In genomic region chr5:9905661-9906060, GRCh38 we compare ENCODE assay signal across 30 cellular contexts.
"Had no signal": no experiment of that assay in that cellular context is flagged by ENCODE, and none has a peak within 500 bp of the region (broad histone marks: within the 10 kb centered on the region; RNA-seq: fewer than 3 reads in every experiment).

No MANE protein-coding gene starts in this region.

- ATAC-seq: activated CD4-positive, CD25-positive, alpha-beta regulatory T cell treated with anti-CD3 and anti-CD28 coated beads, Interleukin-2, amount 50 U/mL, for 24 hours; activated CD8-positive, alpha-beta T cell treated with anti-CD3 and anti-CD28 coated beads for 36 hours; activated naive CD8-positive, alpha-beta T cell treated with anti-CD3 and anti-CD28 coated beads, Interleukin-2, amount 50 U/mL, for 24 hours; activated T-cell treated with anti-CD3 and anti-CD28 coated beads, Interleukin-2, amount 50 U/mL, for 4 hours; activated T-helper 17 cell treated with anti-CD3 and anti-CD28 coated beads, Interleukin-2, amount 50 U/mL, for 72 hours; foreskin keratinocyte; gastrocnemius medialis; heart left ventricle; T-helper 17 cell had no signal

- H3K9me3 Mint-ChIP-seq: T-helper 2 cell treated with Interferon-gamma antibody and Interleukin-4, amounts not matched to agents 5 μg/mL and 100 μg/mL, for 36 hours had no signal

- H3K36me3 Mint-ChIP-seq: activated naive CD8-positive, alpha-beta T cell treated with anti-CD3 and anti-CD28 coated beads for 36 hours had no signal

- H3K27ac ChIP-seq: adrenal gland, ascending aorta, colonic mucosa, epithelial cell of prostate, foreskin keratinocyte, gastrocnemius medialis, heart left ventricle, WERI-Rb-1 had no signal

- H3K27me3 ChIP-seq: adrenal gland, ascending aorta, colonic mucosa, foreskin keratinocyte, gastrocnemius medialis, heart left ventricle had no signal

- H3K27ac Mint-ChIP-seq: activated B cell treated with CpG ODN at 0.5 μM for 24 hours; activated CD8-positive, alpha-beta T cell treated with anti-CD3 and anti-CD28 coated beads for 36 hours; activated naive CD8-positive, alpha-beta T cell treated with anti-CD3 and anti-CD28 coated beads for 36 hours; activated naive CD8-positive, alpha-beta T cell treated with anti-CD3 and anti-CD28 coated beads, Interleukin-2, amount 50 U/mL, for 24 hours; activated T-helper 17 cell treated with anti-CD3 and anti-CD28 coated beads, Interleukin-2, amount 50 U/mL, for 72 hours; T-helper 17 cell; T-helper 2 cell treated with Interferon-gamma antibody and Interleukin-4, amounts not matched to agents 5 μg/mL and 100 μg/mL, for 36 hours had no signal

- DNase-seq: activated B cell treated with CpG ODN at 0.5 μM for 24 hours; activated CD4-positive, alpha-beta T cell treated with anti-CD3 and anti-CD28 coated beads for 48 hours; activated CD4-positive, alpha-beta T cell treated with anti-CD3 and anti-CD28 coated beads, Interleukin-2, amount 50 U/mL, for 1 hour; activated CD4-positive, alpha-beta T cell treated with anti-CD3 and anti-CD28 coated beads, Interleukin-2, amount 50 U/mL, for 48 hours; activated CD8-positive, alpha-beta memory T cell treated with anti-CD3 and anti-CD28 coated beads for 24 hours; activated CD8-positive, alpha-beta T cell treated with anti-CD3 and anti-CD28 coated beads for 36 hours; activated effector memory CD4-positive, alpha-beta T cell treated with Interleukin-2 at 50 U/mL for 16 hours; activated gamma-delta T cell treated with Interleukin-2 at 50 U/mL for 16 hours; activated naive CD4-positive, alpha-beta T cell treated with anti-CD3 and anti-CD28 coated beads, Interleukin-2, amount 50 U/mL, for 16 hours; activated naive CD4-positive, alpha-beta T cell treated with Interleukin-2 at 50 U/mL for 16 hours; activated naive CD8-positive, alpha-beta T cell treated with anti-CD3 and anti-CD28 coated beads for 36 hours; activated naive CD8-positive, alpha-beta T cell treated with anti-CD3 and anti-CD28 coated beads, Interleukin-2, amount 50 U/mL, for 24 hours; activated T-cell treated with anti-CD3 and anti-CD28 coated beads, Interleukin-2, amount 50 U/mL, for 4 hours; adrenal gland; caudate nucleus; colonic mucosa; effector CD8-positive, alpha-beta T cell; foreskin keratinocyte; gastrocnemius medialis; glutamatergic neuron; heart left ventricle; T-helper 1 cell; T-helper 17 cell; T1000; WERI-Rb-1 had no signal

- H3K4me3 ChIP-seq: adrenal gland, ascending aorta, colonic mucosa, gastrocnemius medialis, heart left ventricle had no signal

- H3K36me3 ChIP-seq: adrenal gland, ascending aorta, colonic mucosa, gastrocnemius medialis, heart left ventricle, WERI-Rb-1 had no signal
